ENCODE assay signal across 1 cellular context in the genomic region with DNA sequence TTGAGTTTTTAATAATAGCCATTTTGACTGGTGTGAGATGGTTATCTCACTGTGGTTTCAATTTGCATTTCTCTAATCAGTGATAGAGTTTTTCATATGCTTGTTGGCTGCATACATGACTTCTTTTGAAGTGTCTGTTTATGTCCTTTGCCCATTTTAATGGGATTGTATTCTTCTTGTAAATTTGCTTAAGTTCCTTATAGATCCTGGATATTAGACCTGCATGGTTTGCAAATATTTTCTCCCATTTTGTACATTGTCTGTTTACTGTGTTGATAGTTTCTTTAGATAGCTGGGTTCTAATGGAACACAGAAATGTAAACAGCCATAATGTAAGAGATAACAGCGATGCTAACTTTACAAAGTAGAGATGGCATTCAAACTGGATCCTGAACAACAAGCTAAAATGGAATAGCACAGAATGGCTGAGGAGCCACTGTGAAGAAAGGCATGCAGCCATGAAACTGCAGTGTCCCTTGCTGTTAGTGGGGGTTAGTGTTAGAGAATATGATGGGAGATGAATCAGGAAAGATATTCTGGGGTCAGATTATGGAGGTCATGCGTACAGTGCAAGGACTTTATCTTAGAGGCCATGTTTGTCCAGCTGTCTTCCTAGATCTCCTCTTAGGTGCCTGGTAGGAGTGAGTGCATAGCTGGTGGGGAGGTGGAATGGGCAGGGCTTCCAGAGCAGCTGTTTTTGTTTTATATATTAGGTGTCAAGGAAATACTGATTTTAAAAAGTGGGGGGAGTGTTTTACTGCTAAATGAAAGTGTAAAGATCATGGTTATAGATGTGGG.
TF ChIP-seq lines count a peak whose summit lies in the region.

No MANE protein-coding gene starts in this region.

TF ChIP-seq in K562, 482 proteins besides CTCF, POLR2A, EP300 and RAD21:
- no peak for TF ChIP-seq NUFIP1 (IDR thresholded peaks at IDR 0.05; ENCODE audit: partially characterized antibody)
- no peak for TF ChIP-seq PRMT5 (CRISPR knock-in tag; IDR thresholded peaks at IDR 0.05)
- TF ChIP-seq NR4A1 (CRISPR knock-in tag; IDR thresholded peaks at IDR 0.05), result no peak
- TF ChIP-seq NR4A1 (tag; IDR thresholded peaks at IDR 0.05), result no peak
- TF ChIP-seq OTX1 (CRISPR knock-in tag; IDR thresholded peaks at IDR 0.05), result no peak
- TF ChIP-seq CEBPB (tag; IDR thresholded peaks at IDR 0.05), result no peak
- no peak for TF ChIP-seq CBX2 (IDR thresholded peaks at IDR 0.05; ENCODE audit: insufficient read depth, low read length, poor library complexity, severe bottlenecking)
- TF ChIP-seq PPARD (CRISPR knock-in tag; IDR thresholded peaks at IDR 0.05), result no peak
- TF ChIP-seq TFAM (CRISPR knock-in tag; conservative IDR thresholded peaks at IDR 0.05), result no peak
- TF ChIP-seq ASH1L (IDR thresholded peaks at IDR 0.05; ENCODE audit: borderline replicate concordance, low read depth, partially characterized antibody), result no peak
- TF ChIP-seq FOXA3 (CRISPR knock-in tag; conservative IDR thresholded peaks at IDR 0.05 in 1 of 2, IDR thresholded peaks at IDR 0.05 in 1 of 2), result peak in 1 of 2 experiments; percentile 76; a peak in 2 of 4 replicates
- TF ChIP-seq CXXC5 (CRISPR knock-in tag; IDR thresholded peaks at IDR 0.05), result no peak
- TF ChIP-seq ZZZ3 (IDR thresholded peaks at IDR 0.05), result no peak
- no peak for TF ChIP-seq MYNN (IDR thresholded peaks at IDR 0.05)
- no peak for TF ChIP-seq MYNN (CRISPR knock-in tag; IDR thresholded peaks at IDR 0.05)
- TF ChIP-seq SMAD1 (IDR thresholded peaks at IDR 0.05; ENCODE audit: low read depth, low read length, partially characterized antibody), result no peak
- TF ChIP-seq MCM5 (IDR thresholded peaks at IDR 0.05; ENCODE audit: low read depth), result no peak
- TF ChIP-seq KDM1A (IDR thresholded peaks at IDR 0.05), result 0 out of 4 replicates have a peak, but pooled peaks of 1 of the 2 experiments have one; percentile 8
- peak; percentile 61 for TF ChIP-seq CBFA2T3 (IDR thresholded peaks at IDR 0.05)
- peak; percentile 17; the same call in 1 of the 2 replicates for TF ChIP-seq TAL1 (IDR thresholded peaks at IDR 0.05)
- no peak for TF ChIP-seq GABPA (tag; conservative IDR thresholded peaks at IDR 0.05; ENCODE audit: low read depth)
- TF ChIP-seq CBFA2T2 (conservative IDR thresholded peaks at IDR 0.05), result peak; percentile 25; the same call in 1 of the 2 replicates
- no peak for TF ChIP-seq EHMT2 (IDR thresholded peaks at IDR 0.05)
- TF ChIP-seq ARID1B (IDR thresholded peaks at IDR 0.05), result peak; percentile 33; the same call in 1 of the 2 replicates
- TF ChIP-seq DNMT1 (IDR thresholded peaks at IDR 0.05), result no peak
